Comparison of ENCODE assay signal across 9 cellular contexts in genomic region chrX:151973851-151974335, GRCh38. TPM values are rescaled to one million over a fixed set of nuclear protein-coding genes. Genes with fewer than 3 reads are reported as not detected.
DNase-seq lines count a peak whose midpoint lies in the region; ATAC-seq and TF ChIP-seq lines count a peak whose summit lies in the region.
"Had no signal": no experiment of that assay in that cellular context is flagged by ENCODE, and none has a peak within 500 bp of the region (broad histone marks: within the 10 kb centered on the region; RNA-seq: fewer than 3 reads in every experiment).

No MANE protein-coding gene starts in this region.

- H3K9me3 Mint-ChIP-seq in CD4-positive, alpha-beta T cell = no peaks in the 10 kb centered on the region
- H3K9me3 Mint-ChIP-seq: activated CD4-positive, alpha-beta memory T cell treated with anti-CD3 and anti-CD28 coated beads, Interleukin-2, amount 10 ng/mL, durations not matched to agents 7 days and 5 days had no signal

- no peak for DNase-seq in T-helper 17 cell
- peak; percentile 33 for DNase-seq in left cardiac atrium
- DNase-seq in sciatic nerve (ENCODE audit: low spot score) = peak; percentile 57
- no peak for DNase-seq in CD4-positive, alpha-beta T cell
- DNase-seq in NK-92 treated with Interleukin-12 subunit alpha and Interleukin-12 subunit beta, amount 100 ng/mL, for 24 hours (lab: John Stamatoyannopoulos, UW) = no peak
- no peak for DNase-seq in kidney glomerular epithelial cell (lab: John Stamatoyannopoulos, UW)
- DNase-seq: activated CD4-positive, alpha-beta memory T cell treated with anti-CD3 and anti-CD28 coated beads, Interleukin-2, amount 10 ng/mL, durations not matched to agents 7 days and 5 days had no signal

- peaks cover 15% of the 10 kb centered on the region for H3K27me3 ChIP-seq in CD4-positive, alpha-beta T cell (ENCODE audit: control insufficient read depth, insufficient read depth, low read length)

- peaks cover 15% of the 10 kb centered on the region for H3K27me3 Mint-ChIP-seq in T-helper 17 cell
- peaks cover 21% of the 10 kb centered on the region for H3K27me3 Mint-ChIP-seq in CD4-positive, alpha-beta T cell

- no peaks in the 10 kb centered on the region for H3K4me1 Mint-ChIP-seq in T-helper 17 cell
- no peaks in the 10 kb centered on the region for H3K4me1 Mint-ChIP-seq in CD4-positive, alpha-beta T cell (ENCODE audit: low read depth)
- H3K4me1 Mint-ChIP-seq: activated CD4-positive, alpha-beta memory T cell treated with anti-CD3 and anti-CD28 coated beads, Interleukin-2, amount 10 ng/mL, durations not matched to agents 7 days and 5 days had no signal

- H3K4me3 Mint-ChIP-seq in T-helper 17 cell = peak overlapping the region; percentile 37
- no peak overlapping the region for H3K4me3 Mint-ChIP-seq in CD4-positive, alpha-beta T cell
- H3K4me3 Mint-ChIP-seq: activated CD4-positive, alpha-beta memory T cell treated with anti-CD3 and anti-CD28 coated beads, Interleukin-2, amount 10 ng/mL, durations not matched to agents 7 days and 5 days had no signal

- H3K27ac ChIP-seq in CD4-positive, alpha-beta T cell (ENCODE audit: low read depth, low read length) = no peak overlapping the region

- intact Hi-C loops in left cardiac atrium (cut with DNase I) (no loop called here), sciatic nerve (cut with DNase I) (no loop called here)
- intact Hi-C loops in CD4-positive, alpha-beta T cell (cut with DNase I, micrococcal nuclease) = no loop called here

- CTCF ChIA-PET in CD4-positive, alpha-beta T cell (lab: Charles Lee) = no interaction called here

- H3K9me3 ChIP-seq in ES-I3 (ENCODE audit: control insufficient read depth, insufficient read depth, low read length) (no peaks in the 10 kb centered on the region), T-helper 17 cell (ENCODE audit: control insufficient read depth, low read length, poor library complexity, severe bottlenecking) (no peaks in the 10 kb centered on the region)
- H3K9me3 ChIP-seq in CD4-positive, alpha-beta T cell (ENCODE audit: control insufficient read depth, low read length) = no peaks in the 10 kb centered on the region

- TF ChIP-seq CTCF in CD4-positive, alpha-beta T cell (IDR thresholded peaks at IDR 0.05) = no peak

- POLR2A ChIA-PET in CD4-positive, alpha-beta T cell (lab: Charles Lee) = no interaction called here

- ATAC-seq in T-helper 17 cell (no peak), left cardiac atrium (peak; percentile 18 to 23), sciatic nerve (no peak), HG02938 (IDR thresholded peaks at IDR 0.05; ENCODE audit: unreplicated experiment) (no peak)
- no peak for ATAC-seq in CD4-positive, alpha-beta T cell (ENCODE audit: poor library complexity)

- H3K27ac Mint-ChIP-seq in T-helper 17 cell = no peak overlapping the region
- H3K27ac Mint-ChIP-seq in CD4-positive, alpha-beta T cell = no peak overlapping the region
- H3K27ac Mint-ChIP-seq: activated CD4-positive, alpha-beta memory T cell treated with anti-CD3 and anti-CD28 coated beads, Interleukin-2, amount 10 ng/mL, durations not matched to agents 7 days and 5 days had no signal

- no peaks in the 10 kb centered on the region for H3K36me3 Mint-ChIP-seq in T-helper 17 cell (ENCODE audit: low read depth)
- H3K36me3 Mint-ChIP-seq in CD4-positive, alpha-beta T cell (ENCODE audit: low read depth) = no peaks in the 10 kb centered on the region

- peak overlapping the region; percentile 44; the same call in 1 of the 2 replicates for H3K9ac ChIP-seq in ES-I3 (ENCODE audit: low read depth, low read length)

- no peaks in the 10 kb centered on the region; the same call in 1 of the 2 replicates for H3K36me3 ChIP-seq in ES-I3 (ENCODE audit: insufficient read depth, low read length)

- H3K4me1 ChIP-seq in ES-I3 (ENCODE audit: insufficient read depth, low read length) = peaks cover 5% of the 10 kb centered on the region

RNA-seq across cellular contexts. Expression of gene GABRE, which starts 0.6 kb away (rescaled TPM):
- total RNA-seq in T-helper 17 cell (under 1 TPM in 1 of 2 donors, not detected in 1; 0.42 TPM), left cardiac atrium (10 to 100 TPM; 14.7 to 20.8 TPM), sciatic nerve (60.7 TPM)
- total RNA-seq in CD4-positive, alpha-beta T cell = not detected
- total RNA-seq: activated CD4-positive, alpha-beta memory T cell treated with anti-CD3 and anti-CD28 coated beads, Interleukin-2, amount 10 ng/mL, durations not matched to agents 7 days and 5 days had no signal

Comparison
In these comparisons a context has a peak if more than half of its experiments do, and no peak if none do; other contexts are left out.
1. ATAC-seq: peak in left cardiac atrium (2 of 2); none in T-helper 17 cell (single experiment), sciatic nerve (single experiment), CD4-positive, alpha-beta T cell (single experiment) and HG02938 (single experiment).
2. DNase-seq: peak in left cardiac atrium (single experiment) and sciatic nerve (single experiment); none in T-helper 17 cell (0 of 3), CD4-positive, alpha-beta T cell (0 of 10), NK-92 treated with Interleukin-12 subunit alpha and Interleukin-12 subunit beta, amount 100 ng/mL, for 24 hours (single experiment) and kidney glomerular epithelial cell (single experiment).
3. RNA of gene GABRE, which starts 0.6 kb away (total RNA-seq): 60.7 TPM in sciatic nerve (single experiment) and 14.7 to 20.8 TPM in left cardiac atrium; 0.42 TPM in T-helper 17 cell and not detected in CD4-positive, alpha-beta T cell; every median in the first group is over 10 times any median in the second.